17 cellular contexts compared by ENCODE assay signal in the genomic region with DNA sequence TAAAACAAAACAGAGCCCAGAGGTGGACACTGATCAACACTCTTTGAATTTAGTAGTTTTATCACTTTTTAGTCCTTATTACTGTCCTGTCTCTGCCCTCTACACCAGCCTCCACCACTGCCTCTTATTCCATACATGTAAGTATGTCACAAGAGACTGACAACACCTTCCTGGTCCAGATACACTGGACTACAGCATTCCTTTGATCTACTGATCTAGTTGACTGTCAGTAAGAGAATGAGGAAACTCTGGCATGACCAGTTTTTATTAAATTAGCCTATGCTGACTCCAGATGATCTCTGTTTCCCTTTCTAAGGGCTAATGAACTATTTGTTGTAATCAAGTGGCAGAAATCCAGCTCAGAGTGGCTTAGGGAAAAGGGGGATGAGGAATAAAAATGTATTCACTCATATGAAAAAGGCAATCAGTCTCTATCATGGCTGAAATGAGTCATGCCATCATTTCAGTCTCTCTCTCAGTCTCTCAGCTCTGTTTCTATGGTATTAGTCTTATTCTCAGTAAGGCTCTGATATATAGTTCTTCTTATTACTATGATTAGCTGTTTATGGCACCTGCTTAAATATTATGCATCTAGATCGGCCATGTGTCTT. TPM values are rescaled to one million over a fixed set of nuclear protein-coding genes. Genes with fewer than 3 reads are reported as not detected.
DNase-seq lines count a peak whose midpoint lies in the region; ATAC-seq and TF ChIP-seq lines count a peak whose summit lies in the region.
"Had no signal": no experiment of that assay in that cellular context is flagged by ENCODE, and none has a peak within 500 bp of the region (broad histone marks: within the 10 kb centered on the region; RNA-seq: fewer than 3 reads in every experiment).

No MANE protein-coding gene starts in this region.

- H3K27ac ChIP-seq in esophagus (ENCODE audit: low read depth in 2 of 2, low read length in 1 of 2) (peak overlapping the region; percentile 73 to 82), rectal smooth muscle tissue (ENCODE audit: low read depth, low read length) (peak overlapping the region; percentile 44), Peyer's patch (peak overlapping the region in 2 of 4 donors; percentile 32 to 45)
- no peak overlapping the region for H3K27ac ChIP-seq in naive thymus-derived CD4-positive, alpha-beta T cell (ENCODE audit: low read depth, low read length)

- H3K36me3 Mint-ChIP-seq in naive thymus-derived CD4-positive, alpha-beta T cell, result peaks cover 0 to 1% (median 0%) of the 10 kb centered on the region in 5 donors
- H3K36me3 Mint-ChIP-seq: activated naive CD4-positive, alpha-beta T cell treated with anti-CD3 and anti-CD28 coated beads, Interleukin-2, amount 10 ng/mL, durations not matched to agents 7 days and 5 days had no signal

- CTCF ChIA-PET in naive thymus-derived CD4-positive, alpha-beta T cell (lab: Charles Lee), result interaction anchor here (0.5 to 0.6 kb wide), 3 partner anchors 142 to 318 kb away, joined by 3 to 6 read pairs (median 3); no protein-coding TSS in a partner anchor

- in situ Hi-C loops in G401 (cut with HindIII; ENCODE audit: low sequenced_read_pairs), result no loop called here

- H3K9ac ChIP-seq in rectal smooth muscle tissue (ENCODE audit: low read length), result no peak overlapping the region

- peaks cover 0 to 3% of the 10 kb centered on the region in 2 donors for H3K4me1 ChIP-seq in esophagus (ENCODE audit: control insufficient read depth in 2 of 2, insufficient read depth in 2 of 2, low read length in 1 of 2)
- H3K4me1 ChIP-seq in rectal smooth muscle tissue (ENCODE audit: control insufficient read depth, insufficient read depth, low read length), result peaks cover 17% of the 10 kb centered on the region
- peaks cover 0 to 35% (median 0%) of the 10 kb centered on the region in 4 donors for H3K4me1 ChIP-seq in Peyer's patch
- no peaks in the 10 kb centered on the region for H3K4me1 ChIP-seq in naive thymus-derived CD4-positive, alpha-beta T cell (ENCODE audit: control insufficient read depth in 2 of 2, insufficient read depth in 2 of 2, low read length in 2 of 2)

- no peak for TF ChIP-seq POLR2A in Peyer's patch (IDR thresholded peaks at IDR 0.05)

- no peak overlapping the region for H3K27ac Mint-ChIP-seq in naive thymus-derived CD4-positive, alpha-beta T cell
- H3K27ac Mint-ChIP-seq: activated naive CD4-positive, alpha-beta T cell treated with anti-CD3 and anti-CD28 coated beads, Interleukin-2, amount 10 ng/mL, durations not matched to agents 7 days and 5 days; T-helper 17 cell had no signal

- peaks cover 0 to 4% (median 0%) of the 10 kb centered on the region in 5 donors for H3K27me3 Mint-ChIP-seq in naive thymus-derived CD4-positive, alpha-beta T cell

- no peaks in the 10 kb centered on the region for H3K9me3 ChIP-seq in esophagus (ENCODE audit: control insufficient read depth in 2 of 2, insufficient read depth in 1 of 2, low read depth in 1 of 2, low read length in 1 of 2)
- no peaks in the 10 kb centered on the region for H3K9me3 ChIP-seq in Peyer's patch
- no peaks in the 10 kb centered on the region for H3K9me3 ChIP-seq in naive thymus-derived CD4-positive, alpha-beta T cell (ENCODE audit: control insufficient read depth in 2 of 3, low read length in 3 of 3)

- H3K4me1 Mint-ChIP-seq in naive thymus-derived CD4-positive, alpha-beta T cell, result peaks cover 0 to 4% (median 0%) of the 10 kb centered on the region in 7 donors
- H3K4me1 Mint-ChIP-seq: activated naive CD4-positive, alpha-beta T cell treated with anti-CD3 and anti-CD28 coated beads, Interleukin-2, amount 10 ng/mL, durations not matched to agents 7 days and 5 days; T-helper 17 cell had no signal

- intact Hi-C loops in naive thymus-derived CD4-positive, alpha-beta T cell (cut with micrococcal nuclease), result no loop called here

- TF ChIP-seq CTCF in Peyer's patch (IDR thresholded peaks at IDR 0.05), result no peak

- peak; percentile 66 for ATAC-seq in HG02870 (IDR thresholded peaks at IDR 0.05; ENCODE audit: unreplicated experiment)
- ATAC-seq in naive thymus-derived CD4-positive, alpha-beta T cell, result no peak
- ATAC-seq: Panc1, T-helper 17 cell had no signal

- WGBS in esophagus, 2 donors, result 52 to 77% methylated on average over 1 of the region's 1 CpG

- H3K27me3 ChIP-seq in esophagus (ENCODE audit: control insufficient read depth in 1 of 2, insufficient read depth in 2 of 2, low read length in 2 of 2), result no peaks in the 10 kb centered on the region
- H3K27me3 ChIP-seq in rectal smooth muscle tissue (ENCODE audit: control insufficient read depth, insufficient read depth, low read length), result no peaks in the 10 kb centered on the region
- no peaks in the 10 kb centered on the region for H3K27me3 ChIP-seq in Peyer's patch
- H3K27me3 ChIP-seq in naive thymus-derived CD4-positive, alpha-beta T cell (ENCODE audit: control insufficient read depth in 2 of 2, insufficient read depth in 2 of 2, low read length in 2 of 2), result no peaks in the 10 kb centered on the region

- H3K4me3 ChIP-seq in esophagus (ENCODE audit: low read depth in 1 of 2, low read length in 2 of 2) (no peak overlapping the region), rectal smooth muscle tissue (ENCODE audit: low read length) (no peak overlapping the region), Peyer's patch (no peak overlapping the region)
- H3K4me3 ChIP-seq in naive thymus-derived CD4-positive, alpha-beta T cell (ENCODE audit: low read length), result no peak overlapping the region

- DNase-seq in ELR (ENCODE audit: low read depth) (peak; percentile 20), Peyer's patch (no peak), G401 (ENCODE audit: low spot score) (no peak), Kasumi-1 (lab: John Stamatoyannopoulos, UW) (no peak)
- DNase-seq in naive thymus-derived CD4-positive, alpha-beta T cell, result no peak
- DNase-seq: activated CD4-positive, alpha-beta T cell treated with anti-CD3 and anti-CD28 coated beads, Interleukin-2, amount 50 U/mL, for 4 hours; activated naive CD4-positive, alpha-beta T cell treated with anti-CD3 and anti-CD28 coated beads, Interleukin-2, amount 10 ng/mL, durations not matched to agents 7 days and 5 days; C1 segment of cervical spinal cord; central memory CD4-positive, alpha-beta T cell; NCI-H446 treated with DMSO at 0.1 percent for 48 hours; stimulated activated CD4-positive, alpha-beta T cell treated with anti-CD3 and anti-CD28 coated beads, Interleukin-4, amount 100 ng/mL, for 4 hours; stimulated activated naive CD4-positive, alpha-beta T cell; T-helper 17 cell had no signal

- H3K9me3 Mint-ChIP-seq in naive thymus-derived CD4-positive, alpha-beta T cell, result no peaks in the 10 kb centered on the region
- H3K9me3 Mint-ChIP-seq: activated naive CD4-positive, alpha-beta T cell treated with anti-CD3 and anti-CD28 coated beads, Interleukin-2, amount 10 ng/mL, durations not matched to agents 7 days and 5 days had no signal

- no peaks in the 10 kb centered on the region for H3K36me3 ChIP-seq in esophagus (ENCODE audit: control insufficient read depth in 2 of 2, insufficient read depth in 2 of 2, low read length in 1 of 2)
- no peaks in the 10 kb centered on the region for H3K36me3 ChIP-seq in rectal smooth muscle tissue (ENCODE audit: control insufficient read depth, insufficient read depth, low read length)
- H3K36me3 ChIP-seq in Peyer's patch, result no peaks in the 10 kb centered on the region
- no peaks in the 10 kb centered on the region for H3K36me3 ChIP-seq in naive thymus-derived CD4-positive, alpha-beta T cell (ENCODE audit: control insufficient read depth in 2 of 3, insufficient read depth in 3 of 3, low read length in 3 of 3)

- POLR2A ChIA-PET in naive thymus-derived CD4-positive, alpha-beta T cell (lab: Charles Lee), result interaction anchor here (1.0 kb wide), 1 partner anchor 10 kb away, joined by 4 read pairs; no protein-coding TSS in a partner anchor

- H3K4me3 Mint-ChIP-seq in naive thymus-derived CD4-positive, alpha-beta T cell, result no peak overlapping the region
- H3K4me3 Mint-ChIP-seq: activated naive CD4-positive, alpha-beta T cell treated with anti-CD3 and anti-CD28 coated beads, Interleukin-2, amount 10 ng/mL, durations not matched to agents 7 days and 5 days; T-helper 17 cell had no signal

RNA-seq across cellular contexts. Expression of a gene that starts 5.5 kb away (rescaled TPM):
- polyA plus RNA-seq in esophagus, result 10 to 100 TPM; 10.6 to 11.6 TPM
- 10 to 100 TPM; 10.2 to 21.4 (median 15.3) TPM for total RNA-seq in Peyer's patch
- 1 to 10 TPM in 1 of 5 experiments, under 1 TPM in 3, not detected in 1; 0.43 to 1.8 (median 0.80) TPM for total RNA-seq in naive thymus-derived CD4-positive, alpha-beta T cell
- polyA plus RNA-seq in naive thymus-derived CD4-positive, alpha-beta T cell, result under 1 TPM; 0.46 to 0.47 TPM
- not detected in 2 replicates for total RNA-seq in G401 (2014; rRNA removed; shearing (Covaris generic))

RNA-seq across cellular contexts. Expression of a gene that starts 35.6 kb away (rescaled TPM):
- 10 to 100 TPM; 81.1 to 91.8 TPM for polyA plus RNA-seq in esophagus
- 100 to 1,000 TPM; 185 to 253 (median 207) TPM for total RNA-seq in Peyer's patch
- 100 to 1,000 TPM; 168 to 217 (median 181) TPM for total RNA-seq in naive thymus-derived CD4-positive, alpha-beta T cell
- polyA plus RNA-seq in naive thymus-derived CD4-positive, alpha-beta T cell, result 100 to 1,000 TPM; 146 to 164 TPM
- total RNA-seq in G401 (2014; rRNA removed; shearing (Covaris generic)), result 230 and 259 TPM in 2 replicates

Comparison
In these comparisons a context has a peak if more than half of its experiments do, and no peak if none do; other contexts are left out.
1. RNA of a gene that starts 5.5 kb away (total RNA-seq): 10.2 to 21.4 TPM in Peyer's patch; 0.43 to 1.8 TPM in naive thymus-derived CD4-positive, alpha-beta T cell and not detected in G401; every median in the first group is over 4 times any median in the second.